Comparison of ENCODE assay signal across 12 cellular contexts in genomic region chr19:12944064-12944674, GRCh38. TPM values are rescaled to one million over a fixed set of nuclear protein-coding genes. Genes with fewer than 3 reads are reported as not detected.
DNase-seq lines count a peak whose midpoint lies in the region; ATAC-seq, FAIRE-seq and TF ChIP-seq lines count a peak whose summit lies in the region.
"Had no signal": no experiment of that assay in that cellular context is flagged by ENCODE, and none has a peak within 500 bp of the region (broad histone marks: within the 10 kb centered on the region; RNA-seq: fewer than 3 reads in every experiment).

No MANE protein-coding gene starts in this region.

- peaks cover 44 to 52% of the 10 kb centered on the region in 2 experiments for H3K36me3 ChIP-seq in keratinocyte (ENCODE audit: control insufficient read depth in 2 of 2, extremely low read depth in 1 of 2, insufficient read depth in 2 of 2, low read length in 2 of 2)
- peaks cover 27 to 77% (median 63%) of the 10 kb centered on the region in 4 donors for H3K36me3 ChIP-seq in upper lobe of left lung

- ATAC-seq in upper lobe of left lung (ENCODE audit: low FRiP score in 2 of 2) (no peak), GM19452 (IDR thresholded peaks at IDR 0.05; ENCODE audit: unreplicated experiment) (no peak), GM18498 (IDR thresholded peaks at IDR 0.05; ENCODE audit: unreplicated experiment) (no peak)

- H3K27me3 Mint-ChIP-seq in activated naive CD4-positive, alpha-beta T cell treated with anti-CD3 and anti-CD28 coated beads for 36 hours (ENCODE audit: low read depth) = no peaks in the 10 kb centered on the region
- peaks cover 1% of the 10 kb centered on the region for H3K27me3 Mint-ChIP-seq in activated CD4-positive, alpha-beta memory T cell treated with anti-CD3 and anti-CD28 coated beads for 36 hours

- H3K27me3 ChIP-seq in keratinocyte (ENCODE audit: control insufficient read depth, extremely low read depth, insufficient read depth, low read length) (no peaks in the 10 kb centered on the region), upper lobe of left lung (no peaks in the 10 kb centered on the region)

- H3K4me3 ChIP-seq in keratinocyte (ENCODE audit: control insufficient read depth in 2 of 3, extremely low read depth in 1 of 3, insufficient read depth in 2 of 3, low read depth in 1 of 3, low read length in 3 of 3) (no peak overlapping the region), upper lobe of left lung (no peak overlapping the region)

- no peak for TF ChIP-seq CTCF in keratinocyte (optimal IDR thresholded peaks at IDR 0.05 in 1 of 3, IDR thresholded peaks at IDR 0.05 in 1 of 3, conservative IDR thresholded peaks at IDR 0.05 in 1 of 3; ENCODE audit: extremely low read depth in 1 of 3, insufficient read depth in 2 of 3, low read length in 3 of 3)
- no peak for TF ChIP-seq CTCF in upper lobe of left lung (IDR thresholded peaks at IDR 0.05)

- H3K4me3 Mint-ChIP-seq in activated naive CD4-positive, alpha-beta T cell treated with anti-CD3 and anti-CD28 coated beads for 36 hours = no peak overlapping the region
- no peak overlapping the region for H3K4me3 Mint-ChIP-seq in activated CD4-positive, alpha-beta memory T cell treated with anti-CD3 and anti-CD28 coated beads for 36 hours

- DNase-seq in activated naive CD4-positive, alpha-beta T cell treated with anti-CD3 and anti-CD28 coated beads for 36 hours = no peak
- DNase-seq in activated naive CD4-positive, alpha-beta T cell (lab: John Stamatoyannopoulos, UW) = no peak
- DNase-seq in activated CD4-positive, alpha-beta memory T cell treated with anti-CD3 and anti-CD28 coated beads for 36 hours = no peak
- no peak for DNase-seq in keratinocyte (ENCODE audit: low read depth, low spot score)
- DNase-seq in upper lobe of left lung = no peak
- DNase-seq in NCI-H1436 (lab: John Stamatoyannopoulos, UW) = no peak
- DNase-seq: NCI-H774; stimulated activated CD4-positive, alpha-beta T cell treated with anti-CD3 and anti-CD28 coated beads, Interleukin-1b, Interleukin-23, amount 100 ng/mL, for 48 hours had no signal

- H2AFZ ChIP-seq in keratinocyte (ENCODE audit: control insufficient read depth, low read length) = no peak overlapping the region

- intact Hi-C loops in activated naive CD4-positive, alpha-beta T cell treated with anti-CD3 and anti-CD28 coated beads for 36 hours (cut with micrococcal nuclease) = no loop called here
- intact Hi-C loops in activated CD4-positive, alpha-beta memory T cell treated with anti-CD3 and anti-CD28 coated beads for 36 hours (cut with micrococcal nuclease) = no loop called here

- H3K36me3 Mint-ChIP-seq in activated naive CD4-positive, alpha-beta T cell treated with anti-CD3 and anti-CD28 coated beads for 36 hours (ENCODE audit: low read depth) = peaks cover 81% of the 10 kb centered on the region
- peaks cover 80% of the 10 kb centered on the region for H3K36me3 Mint-ChIP-seq in activated CD4-positive, alpha-beta memory T cell treated with anti-CD3 and anti-CD28 coated beads for 36 hours

- POLR2A ChIA-PET in activated CD4-positive, alpha-beta memory T cell treated with anti-CD3 and anti-CD28 coated beads for 36 hours (lab: Charles Lee) = interaction anchor here (1.0 kb wide), 1 partner anchor 11 kb away, joined by 3 read pairs; the partner anchor contains the start of gene FARSA

- peak overlapping the region; percentile 97 for H3K27ac Mint-ChIP-seq in activated naive CD4-positive, alpha-beta T cell treated with anti-CD3 and anti-CD28 coated beads for 36 hours
- peak overlapping the region; percentile 98 for H3K27ac Mint-ChIP-seq in activated CD4-positive, alpha-beta memory T cell treated with anti-CD3 and anti-CD28 coated beads for 36 hours

- peaks cover 32% of the 10 kb centered on the region for H3K4me1 ChIP-seq in keratinocyte (ENCODE audit: control insufficient read depth, extremely low read depth, insufficient read depth, low read length)
- H3K4me1 ChIP-seq in upper lobe of left lung = peaks cover 48 to 74% (median 58%) of the 10 kb centered on the region in 4 donors

- no peak for FAIRE-seq in keratinocyte (lab: Jason Lieb, UNC)
- FAIRE-seq: GM12892, TTC549 had no signal

- TF ChIP-seq EP300 in upper lobe of left lung (IDR thresholded peaks at IDR 0.05) = no peak

- CTCF ChIA-PET in activated naive CD4-positive, alpha-beta T cell treated with anti-CD3 and anti-CD28 coated beads for 36 hours (lab: Charles Lee) = no interaction called here
- CTCF ChIA-PET in activated CD4-positive, alpha-beta memory T cell treated with anti-CD3 and anti-CD28 coated beads for 36 hours (lab: Charles Lee) = no interaction called here

- no peaks in the 10 kb centered on the region for H3K9me3 Mint-ChIP-seq in activated naive CD4-positive, alpha-beta T cell treated with anti-CD3 and anti-CD28 coated beads for 36 hours
- H3K9me3 Mint-ChIP-seq in activated CD4-positive, alpha-beta memory T cell treated with anti-CD3 and anti-CD28 coated beads for 36 hours = no peaks in the 10 kb centered on the region

- WGBS in upper lobe of left lung, 2 donors = 76 to 86% methylated on average over 3 of the region's 3 CpGs

- peaks cover 71% of the 10 kb centered on the region for H3K4me1 Mint-ChIP-seq in activated naive CD4-positive, alpha-beta T cell treated with anti-CD3 and anti-CD28 coated beads for 36 hours (ENCODE audit: low read depth)
- H3K4me1 Mint-ChIP-seq in activated CD4-positive, alpha-beta memory T cell treated with anti-CD3 and anti-CD28 coated beads for 36 hours (ENCODE audit: low read depth) = peaks cover 63% of the 10 kb centered on the region

- no peak overlapping the region for H3K27ac ChIP-seq in keratinocyte (ENCODE audit: control insufficient read depth, insufficient read depth, low read length)
- H3K27ac ChIP-seq in upper lobe of left lung = peak overlapping the region in 3 of 4 donors; percentile 96 to 98 (median 97)

- peaks cover 21% of the 10 kb centered on the region for H4K20me1 ChIP-seq in keratinocyte (ENCODE audit: control insufficient read depth, extremely low read depth, insufficient read depth, low read length)

- no peak for TF ChIP-seq POLR2A in upper lobe of left lung (IDR thresholded peaks at IDR 0.05)

- H3K79me2 ChIP-seq in keratinocyte (ENCODE audit: control insufficient read depth, insufficient read depth, low read length) = peaks cover 62% of the 10 kb centered on the region

- H3K4me2 ChIP-seq in keratinocyte (ENCODE audit: control insufficient read depth, extremely low read depth, insufficient read depth, low read depth, low read length) = peak overlapping the region; percentile 3

- no peak overlapping the region for H3K9ac ChIP-seq in keratinocyte (ENCODE audit: control insufficient read depth, extremely low read depth, insufficient read depth, low read length)

- no peaks in the 10 kb centered on the region for H3K9me3 ChIP-seq in keratinocyte (ENCODE audit: control insufficient read depth, low read depth, low read length)
- no peaks in the 10 kb centered on the region for H3K9me3 ChIP-seq in upper lobe of left lung

- peaks cover 2% of the 10 kb centered on the region for H3K9me1 ChIP-seq in keratinocyte (ENCODE audit: control insufficient read depth, extremely low read depth, insufficient read depth, low read length)

- dilution Hi-C loops in keratinocyte (cut with MboI; ENCODE audit: extremely low pct_ligation_motif_present, low sequenced_read_pairs) = no loop called here

RNA-seq across cellular contexts. Expression of gene RAD23A, which starts 1.5 kb away (rescaled TPM):
- 100 to 1,000 TPM; 219 to 223 TPM for total RNA-seq in activated naive CD4-positive, alpha-beta T cell treated with anti-CD3 and anti-CD28 coated beads for 36 hours
- 100 to 1,000 TPM; 190 to 194 TPM for total RNA-seq in activated CD4-positive, alpha-beta memory T cell treated with anti-CD3 and anti-CD28 coated beads for 36 hours
- 20.3 to 63.3 TPM (median 23.7 TPM) in 3 replicates for polyA plus RNA-seq in keratinocyte
- 51.3 TPM for polyA plus RNA-seq in keratinocyte (2011; ENCODE audit: low read depth)
- polyA plus RNA-seq in keratinocyte (2011; cell fraction: cytosol; rRNA removed) = 31.9 and 74.2 TPM in 2 replicates
- polyA plus RNA-seq in keratinocyte (2011; cell fraction: nucleus; rRNA removed) = 31.8 and 38.2 TPM in 2 replicates
- polyA plus RNA-seq in keratinocyte (2012; ENCODE audit: low replicate concordance) = 106 and 107 TPM in 2 replicates
- polyA minus RNA-seq in keratinocyte = 24.7 to 169 TPM (median 25.4 TPM) in 3 replicates
- polyA minus RNA-seq in keratinocyte (2011; cell fraction: cytosol; rRNA and poly(A)+ RNA removed) = 84.4 TPM
- 13.9 and 16.0 TPM in 2 replicates for polyA minus RNA-seq in keratinocyte (2011; cell fraction: nucleus; rRNA and poly(A)+ RNA removed)
- 100 to 1,000 TPM in 3 of 6 donors, 10 to 100 TPM in 3; 69.1 to 115 (median 98.8) TPM for total RNA-seq in upper lobe of left lung

RNA-seq across cellular contexts. Expression of gene CALR, which starts 5.8 kb away (rescaled TPM):
- 100 to 1,000 TPM; 407 to 431 TPM for total RNA-seq in activated naive CD4-positive, alpha-beta T cell treated with anti-CD3 and anti-CD28 coated beads for 36 hours
- 100 to 1,000 TPM; 625 to 642 TPM for total RNA-seq in activated CD4-positive, alpha-beta memory T cell treated with anti-CD3 and anti-CD28 coated beads for 36 hours
- polyA plus RNA-seq in keratinocyte = 785 to 1,497 TPM (median 899 TPM) in 3 replicates
- polyA plus RNA-seq in keratinocyte (2011; ENCODE audit: low read depth) = 690 TPM
- polyA plus RNA-seq in keratinocyte (2011; cell fraction: cytosol; rRNA removed) = 541 and 590 TPM in 2 replicates
- polyA plus RNA-seq in keratinocyte (2011; cell fraction: nucleus; rRNA removed) = 847 and 916 TPM in 2 replicates
- 591 and 1,352 TPM in 2 replicates for polyA plus RNA-seq in keratinocyte (2012; ENCODE audit: low replicate concordance)
- polyA minus RNA-seq in keratinocyte = 878 to 1,487 TPM (median 945 TPM) in 3 replicates
- polyA minus RNA-seq in keratinocyte (2011; cell fraction: cytosol; rRNA and poly(A)+ RNA removed) = 831 TPM
- 464 and 627 TPM in 2 replicates for polyA minus RNA-seq in keratinocyte (2011; cell fraction: nucleus; rRNA and poly(A)+ RNA removed)
- total RNA-seq in upper lobe of left lung = 1,000 to 10,000 TPM in 1 of 6 donors, 100 to 1,000 TPM in 5; 171 to 1,351 (median 423) TPM

RNA-seq across cellular contexts. Expression of gene FARSA, which starts 10.7 kb away (rescaled TPM):
- 10 to 100 TPM; 77.9 to 82.8 TPM for total RNA-seq in activated naive CD4-positive, alpha-beta T cell treated with anti-CD3 and anti-CD28 coated beads for 36 hours
- total RNA-seq in activated CD4-positive, alpha-beta memory T cell treated with anti-CD3 and anti-CD28 coated beads for 36 hours = 100 to 1,000 TPM; 109 to 110 TPM
- polyA plus RNA-seq in keratinocyte = 29.9 to 68.7 TPM (median 30.9 TPM) in 3 replicates
- polyA plus RNA-seq in keratinocyte (2011; ENCODE audit: low read depth) = 22.0 TPM
- polyA plus RNA-seq in keratinocyte (2011; cell fraction: cytosol; rRNA removed) = 24.6 and 39.9 TPM in 2 replicates
- polyA plus RNA-seq in keratinocyte (2011; cell fraction: nucleus; rRNA removed) = 64.7 and 72.5 TPM in 2 replicates
- 49.0 and 90.2 TPM in 2 replicates for polyA plus RNA-seq in keratinocyte (2012; ENCODE audit: low replicate concordance)
- polyA minus RNA-seq in keratinocyte = 25.3 to 136 TPM (median 29.6 TPM) in 3 replicates
- polyA minus RNA-seq in keratinocyte (2011; cell fraction: cytosol; rRNA and poly(A)+ RNA removed) = 30.7 TPM
- polyA minus RNA-seq in keratinocyte (2011; cell fraction: nucleus; rRNA and poly(A)+ RNA removed) = 16.6 and 19.2 TPM in 2 replicates
- 100 to 1,000 TPM in 1 of 6 donors, 10 to 100 TPM in 5; 35.3 to 104 (median 53.4) TPM for total RNA-seq in upper lobe of left lung

RNA-seq across cellular contexts. Expression of gene GADD45GIP1, which starts 12.9 kb away (rescaled TPM):
- total RNA-seq in activated naive CD4-positive, alpha-beta T cell treated with anti-CD3 and anti-CD28 coated beads for 36 hours = 10 to 100 TPM; 27.4 to 28.6 TPM
- 10 to 100 TPM; 31.2 to 32.6 TPM for total RNA-seq in activated CD4-positive, alpha-beta memory T cell treated with anti-CD3 and anti-CD28 coated beads for 36 hours
- polyA plus RNA-seq in keratinocyte = 27.8 to 38.4 TPM (median 35.5 TPM) in 3 replicates
- 22.7 TPM for polyA plus RNA-seq in keratinocyte (2011; ENCODE audit: low read depth)
- 10.8 and 29.0 TPM in 2 replicates for polyA plus RNA-seq in keratinocyte (2011; cell fraction: cytosol; rRNA removed)
- 9.8 and 10.6 TPM in 2 replicates for polyA plus RNA-seq in keratinocyte (2011; cell fraction: nucleus; rRNA removed)
- 18.1 and 56.9 TPM in 2 replicates for polyA plus RNA-seq in keratinocyte (2012; ENCODE audit: low replicate concordance)
- 4.4 to 9.0 TPM (median 4.6 TPM) in 3 replicates for polyA minus RNA-seq in keratinocyte
- 43.2 TPM for polyA minus RNA-seq in keratinocyte (2011; cell fraction: cytosol; rRNA and poly(A)+ RNA removed)
- polyA minus RNA-seq in keratinocyte (2011; cell fraction: nucleus; rRNA and poly(A)+ RNA removed) = 2.9 and 3.7 TPM in 2 replicates
- total RNA-seq in upper lobe of left lung = 10 to 100 TPM; 15.3 to 43.8 (median 26.6) TPM

RNA-seq across cellular contexts. Expression of gene SYCE2, which starts 25.1 kb away (rescaled TPM):
- 1 to 10 TPM; 3.4 to 5.4 TPM for total RNA-seq in activated naive CD4-positive, alpha-beta T cell treated with anti-CD3 and anti-CD28 coated beads for 36 hours
- 1 to 10 TPM; 3.0 to 4.2 TPM for total RNA-seq in activated CD4-positive, alpha-beta memory T cell treated with anti-CD3 and anti-CD28 coated beads for 36 hours
- polyA plus RNA-seq in keratinocyte = 0.07 to 0.10 TPM in 2 of 3 replicates, not detected in the other
- 0.92 TPM for polyA plus RNA-seq in keratinocyte (2011; ENCODE audit: low read depth)
- 0.08 TPM in 1 of 2 replicates, not detected in the other for polyA plus RNA-seq in keratinocyte (2011; cell fraction: cytosol; rRNA removed)
- 0.15 and 0.19 TPM in 2 replicates for polyA plus RNA-seq in keratinocyte (2011; cell fraction: nucleus; rRNA removed)
- polyA plus RNA-seq in keratinocyte (2012; ENCODE audit: low replicate concordance) = 0.11 and 1.2 TPM in 2 replicates
- polyA minus RNA-seq in keratinocyte = not detected in 3 replicates
- not detected for polyA minus RNA-seq in keratinocyte (2011; cell fraction: cytosol; rRNA and poly(A)+ RNA removed)
- not detected in 2 replicates for polyA minus RNA-seq in keratinocyte (2011; cell fraction: nucleus; rRNA and poly(A)+ RNA removed)
- total RNA-seq in upper lobe of left lung = not detected
